9 cellular contexts compared by ENCODE assay signal in genomic region chr2:144513388-144514100, GRCh38. TPM values are rescaled to one million over a fixed set of nuclear protein-coding genes. Genes with fewer than 3 reads are reported as not detected.
DNase-seq lines count a peak whose midpoint lies in the region; ATAC-seq and TF ChIP-seq lines count a peak whose summit lies in the region.
"Had no signal": no experiment of that assay in that cellular context is flagged by ENCODE, and none has a peak within 500 bp of the region (broad histone marks: within the 10 kb centered on the region; RNA-seq: fewer than 3 reads in every experiment).

No MANE protein-coding gene starts in this region.

- H3K4me1 ChIP-seq in Loucy (ENCODE audit: insufficient read depth, low read length, poor library complexity, severe bottlenecking) (peaks cover 12% of the 10 kb centered on the region), right lobe of liver (peaks cover 0 to 7% (median 0%) of the 10 kb centered on the region in 4 donors)

- TF ChIP-seq POLR2A in right lobe of liver (IDR thresholded peaks at IDR 0.05): peak; percentile 11

- ATAC-seq in right lobe of liver: no peak

- no peaks in the 10 kb centered on the region for H3F3A ChIP-seq in Loucy (ENCODE audit: low read depth)

- H3K9me2 ChIP-seq in Loucy (replicated peaks; ENCODE audit: low read depth, low read length): no peaks in the 10 kb centered on the region

- peaks cover 36% of the 10 kb centered on the region for H4K20me1 ChIP-seq in Loucy (ENCODE audit: insufficient read depth, low read length, poor library complexity, severe bottlenecking)

- H3K4me2 ChIP-seq in Loucy (ENCODE audit: low read depth, low read length, poor library complexity, severe bottlenecking): peak overlapping the region; percentile 59

- in situ Hi-C loops in GM13976 (cut with MboI; ENCODE audit: low sequenced_read_pairs, unreplicated experiment): no loop called here

- WGBS in right lobe of liver (ENCODE audit: insufficient coverage, low coverage, low lambda C conversion rate, missing lambda C conversion rate): 14% methylated on average over 16 of the region's 18 CpGs

- H3K9me3 ChIP-seq in Loucy (ENCODE audit: insufficient read depth, low read depth, low read length): no peaks in the 10 kb centered on the region
- no peaks in the 10 kb centered on the region for H3K9me3 ChIP-seq in right lobe of liver

- peak overlapping the region; percentile 62 to 96 (median 89) for H3K27ac ChIP-seq in right lobe of liver
- H3K27ac ChIP-seq in substantia nigra (ENCODE audit: low read depth, low read length, poor library complexity, severe bottlenecking): peak overlapping the region; percentile 99

- H3K79me2 ChIP-seq in Loucy (ENCODE audit: insufficient read depth, low read length): peaks cover 97% of the 10 kb centered on the region

- no peak overlapping the region for H3K4me3 ChIP-seq in Loucy (ENCODE audit: low read length, poor library complexity, severe bottlenecking)
- H3K4me3 ChIP-seq in choroid plexus epithelial cell (ENCODE audit: low read depth, low read length): peak overlapping the region; percentile 26
- peak overlapping the region in 1 of 3 donors; percentile 57 for H3K4me3 ChIP-seq in right lobe of liver

- no peak overlapping the region for H3K9ac ChIP-seq in Loucy (ENCODE audit: low read depth, low read length, poor library complexity, severe bottlenecking)

- intact Hi-C loops in right lobe of liver (cut with DNase I): no loop called here

- no peak for TF ChIP-seq CTCF in Loucy (conservative IDR thresholded peaks at IDR 0.05; ENCODE audit: low read length)
- TF ChIP-seq CTCF in choroid plexus epithelial cell (conservative IDR thresholded peaks at IDR 0.05; ENCODE audit: low read depth, low read length): no peak
- no peak for TF ChIP-seq CTCF in right lobe of liver (IDR thresholded peaks at IDR 0.05)
- TF ChIP-seq CTCF in GM13976 (IDR thresholded peaks at IDR 0.05; ENCODE audit: borderline replicate concordance, control extremely low read depth, extremely low read depth, insufficient read depth, missing control alignments): no peak

- no peaks in the 10 kb centered on the region for H3K27me3 ChIP-seq in Loucy (ENCODE audit: insufficient read depth, low read length, poor library complexity, severe bottlenecking)
- H3K27me3 ChIP-seq in right lobe of liver: peaks cover 0 to 4% of the 10 kb centered on the region in 2 donors

- DNase-seq in choroid plexus epithelial cell (ENCODE audit: low read depth) (peak; percentile 78), right lobe of liver (no peak), substantia nigra (lab: John Stamatoyannopoulos, UW) (peak in 28 of 49 donors; percentile 26 to 77 (median 44)), NCI-H146 treated with DMSO at 0.1 percent for 48 hours (lab: John Stamatoyannopoulos, UW; ENCODE audit: unreplicated experiment) (no peak), GM13976 (ENCODE audit: low spot score) (no peak)
- DNase-seq in activated naive CD4-positive, alpha-beta T cell treated with Interleukin-2 at 50 U/mL for 16 hours: no peak
- DNase-seq: dermis blood vessel endothelial cell, NCI-H1436 had no signal

- H3K36me3 ChIP-seq in Loucy (ENCODE audit: insufficient read depth, low read length) (no peaks in the 10 kb centered on the region), right lobe of liver (no peaks in the 10 kb centered on the region)

- no peak overlapping the region for H2AFZ ChIP-seq in Loucy (ENCODE audit: low read length)

RNA-seq across cellular contexts. Expression of gene ZEB2, which starts 6.4 kb away (rescaled TPM):
- 10 to 100 TPM; 13.5 to 35.9 (median 21.7) TPM for total RNA-seq in right lobe of liver

Comparison
In these comparisons a context has a peak if more than half of its experiments do, and no peak if none do; other contexts are left out.
1. DNase-seq: peak in choroid plexus epithelial cell (single experiment) and substantia nigra (28 of 49); none in right lobe of liver (0 of 3), NCI-H146 treated with DMSO at 0.1 percent for 48 hours (single experiment), GM13976 (single experiment) and activated naive CD4-positive, alpha-beta T cell treated with Interleukin-2 at 50 U/mL for 16 hours (single experiment).